11 cellular contexts compared by ENCODE assay signal in the genomic region with DNA sequence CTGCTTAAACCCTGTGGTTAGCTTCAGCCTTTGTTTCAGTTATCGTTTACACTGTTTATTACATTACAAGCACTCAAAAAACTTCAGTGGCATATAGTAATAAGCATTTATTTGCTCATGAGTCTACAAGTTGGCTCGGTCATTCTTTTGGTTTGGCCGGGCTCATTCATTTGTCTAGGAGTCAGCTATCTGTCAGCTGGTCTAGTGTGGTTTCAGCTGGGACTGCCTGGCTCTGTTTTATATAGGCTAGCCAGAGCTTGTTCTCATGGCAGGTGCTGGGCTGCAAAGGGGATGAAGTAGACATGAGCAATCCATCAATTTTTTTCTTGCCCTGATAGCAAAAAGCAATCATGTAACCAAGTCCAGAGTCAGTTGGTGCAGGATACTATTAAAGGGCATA.
DNase-seq lines count a peak whose midpoint lies in the region; ATAC-seq and TF ChIP-seq lines count a peak whose summit lies in the region.
"Had no signal": no experiment of that assay in that cellular context is flagged by ENCODE, and none has a peak within 500 bp of the region (broad histone marks: within the 10 kb centered on the region; RNA-seq: fewer than 3 reads in every experiment).

No MANE protein-coding gene starts in this region.

- H3K27ac ChIP-seq in skeletal muscle tissue (ENCODE audit: low read depth, low read length): peak overlapping the region; percentile 55

- H3K9ac ChIP-seq in skeletal muscle tissue (ENCODE audit: low read depth in 1 of 3, low read length in 3 of 3): no peak overlapping the region

- H3K36me3 Mint-ChIP-seq in activated naive CD4-positive, alpha-beta T cell treated with anti-CD3 and anti-CD28 coated beads, Interleukin-2, amount 10 ng/mL, durations not matched to agents 7 days and 5 days: peaks cover 24% of the 10 kb centered on the region

- TF ChIP-seq CTCF in LNCaP clone FGC (IDR thresholded peaks at IDR 0.05; ENCODE audit: control insufficient read depth, extremely low read depth, insufficient read depth): no peak

- no peaks in the 10 kb centered on the region for H3K9me3 Mint-ChIP-seq in activated naive CD4-positive, alpha-beta T cell treated with anti-CD3 and anti-CD28 coated beads, Interleukin-2, amount 10 ng/mL, durations not matched to agents 7 days and 5 days
- H3K9me3 Mint-ChIP-seq: naive B cell had no signal

- H3K36me3 ChIP-seq in skeletal muscle tissue (ENCODE audit: control insufficient read depth in 3 of 3, insufficient read depth in 3 of 3, low read length in 3 of 3): peaks cover 4 to 5% (median 5%) of the 10 kb centered on the region in 3 donors

- H3K4me3 ChIP-seq in LNCaP clone FGC (ENCODE audit: low read depth, low read length) (no peak overlapping the region), skeletal muscle tissue (ENCODE audit: low read length in 3 of 3) (no peak overlapping the region)

- H3K4me3 Mint-ChIP-seq in activated naive CD4-positive, alpha-beta T cell treated with anti-CD3 and anti-CD28 coated beads, Interleukin-2, amount 10 ng/mL, durations not matched to agents 7 days and 5 days: no peak overlapping the region
- H3K4me3 Mint-ChIP-seq: naive B cell had no signal

- no peaks in the 10 kb centered on the region for H3K9me3 ChIP-seq in skeletal muscle tissue (ENCODE audit: control insufficient read depth in 3 of 3, low read length in 3 of 3)

- DNase-seq in LNCaP clone FGC (ENCODE audit: low read depth) (peak; percentile 86), SHP77 treated with DMSO at 0.1 percent for 48 hours (lab: John Stamatoyannopoulos, UW) (peak; percentile 95), globus pallidus (ENCODE audit: low spot score) (peak; percentile 93), cerebellar nuclear complex (lab: John Stamatoyannopoulos, UW) (no peak)
- no peak for DNase-seq in activated naive CD4-positive, alpha-beta T cell treated with anti-CD3 and anti-CD28 coated beads, Interleukin-2, amount 10 ng/mL, durations not matched to agents 7 days and 5 days
- DNase-seq: GF-D8, naive B cell, SIG-M5 had no signal

- ATAC-seq in GM18861 (IDR thresholded peaks at IDR 0.05; ENCODE audit: unreplicated experiment) (no peak), GM21390 (IDR thresholded peaks at IDR 0.05; ENCODE audit: unreplicated experiment) (no peak)

- no peaks in the 10 kb centered on the region for H3K27me3 ChIP-seq in skeletal muscle tissue (ENCODE audit: control insufficient read depth in 3 of 3, insufficient read depth in 3 of 3, low read length in 3 of 3)

- no peaks in the 10 kb centered on the region for H3K4me1 Mint-ChIP-seq in activated naive CD4-positive, alpha-beta T cell treated with anti-CD3 and anti-CD28 coated beads, Interleukin-2, amount 10 ng/mL, durations not matched to agents 7 days and 5 days

- H3K27ac Mint-ChIP-seq in activated naive CD4-positive, alpha-beta T cell treated with anti-CD3 and anti-CD28 coated beads, Interleukin-2, amount 10 ng/mL, durations not matched to agents 7 days and 5 days: no peak overlapping the region

- no peaks in the 10 kb centered on the region for H3K27me3 Mint-ChIP-seq in activated naive CD4-positive, alpha-beta T cell treated with anti-CD3 and anti-CD28 coated beads, Interleukin-2, amount 10 ng/mL, durations not matched to agents 7 days and 5 days
- H3K27me3 Mint-ChIP-seq: naive B cell had no signal

- CTCF ChIA-PET in activated naive CD4-positive, alpha-beta T cell treated with anti-CD3 and anti-CD28 coated beads, Interleukin-2, amount 10 ng/mL, durations not matched to agents 7 days and 5 days (lab: Charles Lee): no interaction called here

- H3K4me1 ChIP-seq in skeletal muscle tissue (ENCODE audit: control insufficient read depth in 3 of 3, insufficient read depth in 3 of 3, low read length in 3 of 3): peaks cover under 1 to 9% (median 7%) of the 10 kb centered on the region in 3 donors

Comparison
In these comparisons a context has a peak if more than half of its experiments do, and no peak if none do; other contexts are left out.
1. DNase-seq: peak in LNCaP clone FGC (single experiment), SHP77 treated with DMSO at 0.1 percent for 48 hours (single experiment) and globus pallidus (single experiment); none in activated naive CD4-positive, alpha-beta T cell treated with anti-CD3 and anti-CD28 coated beads, Interleukin-2, amount 10 ng/mL, durations not matched to agents 7 days and 5 days (single experiment) and cerebellar nuclear complex (0 of 2).